Comparison of ENCODE assay signal across 11 cellular contexts in genomic region chr21:45336870-45337269, GRCh38. TPM values are rescaled to one million over a fixed set of nuclear protein-coding genes. Genes with fewer than 3 reads are reported as not detected.
DNase-seq lines count a peak whose midpoint lies in the region; ATAC-seq, FAIRE-seq and TF ChIP-seq lines count a peak whose summit lies in the region.
"Had no signal": no experiment of that assay in that cellular context is flagged by ENCODE, and none has a peak within 500 bp of the region (broad histone marks: within the 10 kb centered on the region; RNA-seq: fewer than 3 reads in every experiment).

No MANE protein-coding gene starts in this region.

- no peak overlapping the region for H3K9ac ChIP-seq in H9 (ENCODE audit: extremely low read depth, insufficient read length, low read length)

- H3K4ac ChIP-seq in H9 (ENCODE audit: low read depth, low read length), result no peak overlapping the region

- H3K27ac Mint-ChIP-seq in H9, result peak overlapping the region in 2 of 3 experiments; percentile 11 to 49; a peak in 3 of 7 replicates
- no peak overlapping the region for H3K27ac Mint-ChIP-seq in chondrocyte (ENCODE audit: unreplicated experiment)
- H3K27ac Mint-ChIP-seq: B cell; T-helper 1 cell treated with Interleukin-12 subunit alpha and Interleukin-12 subunit beta and Interleukin-4 antibody, amounts not matched to agents 30 μg/mL and 1 μg/mL, for 36 hours had no signal

- no peak overlapping the region for H3K56ac ChIP-seq in H9 (ENCODE audit: insufficient read length, low read depth, low read length)

- H3K4me2 ChIP-seq in A549, result no peak overlapping the region
- H3K4me2 ChIP-seq in H9 (ENCODE audit: insufficient read depth, insufficient read length, low read length), result no peak overlapping the region

- H2BK120ac ChIP-seq in H9 (ENCODE audit: low read depth, low read length, poor library complexity, severe bottlenecking), result no peak overlapping the region

- no peak overlapping the region for H3K14ac ChIP-seq in H9 (ENCODE audit: insufficient read depth, low read length)

- H4K8ac ChIP-seq in H9 (replicated peaks; ENCODE audit: insufficient read length, low read depth, low read length), result no peak overlapping the region

- no peak for TF ChIP-seq CTCF in A549 (IDR thresholded peaks at IDR 0.05)
- TF ChIP-seq CTCF in H9 (conservative IDR thresholded peaks at IDR 0.05), result no peak; the same call in 2 of the 3 replicates
- peak; percentile 29 for TF ChIP-seq CTCF in chondrocyte (IDR thresholded peaks at IDR 0.05)

- POLR2A ChIA-PET in A549 (lab: Yijun Ruan, JAX), result no interaction called here

- no peaks in the 10 kb centered on the region for H3K79me2 ChIP-seq in H9 (ENCODE audit: insufficient read depth, low read length)

- H2BK12ac ChIP-seq in H9 (ENCODE audit: insufficient read length, low read depth, low read length), result no peak overlapping the region

- H2AFZ ChIP-seq in H9 (ENCODE audit: low read length), result no peak overlapping the region

- H2BK20ac ChIP-seq in H9 (ENCODE audit: low read depth, low read length, poor library complexity, severe bottlenecking), result no peak overlapping the region

- CTCF ChIA-PET in A549 (lab: Yijun Ruan, JAX), result interaction anchor here (0.9 to 1.0 kb wide), 2 partner anchors 17 to 22 kb away, joined by 3 read pairs; no protein-coding TSS in a partner anchor

- no peaks in the 10 kb centered on the region for H3K23me2 ChIP-seq in H9 (ENCODE audit: insufficient read length, low read depth, low read length, poor library complexity, severe bottlenecking)

- TF ChIP-seq EP300 in A549 (IDR thresholded peaks at IDR 0.05), result no peak

- no peaks in the 10 kb centered on the region for H3K9me3 ChIP-seq in A549
- H3K9me3 ChIP-seq in H9 (ENCODE audit: control insufficient read depth, low read depth, low read length), result no peaks in the 10 kb centered on the region

- H3K27ac ChIP-seq in A549 (peak overlapping the region; percentile 48 to 100; a peak in 5 of 6 replicates), H9 (ENCODE audit: insufficient read length, low read depth, low read length) (no peak overlapping the region)

- H3K36me3 Mint-ChIP-seq in H9 (ENCODE audit: insufficient read depth in 1 of 3, low read depth in 3 of 3) (no peaks in the 10 kb centered on the region), chondrocyte (ENCODE audit: low read depth) (no peaks in the 10 kb centered on the region)

- H3K4me1 ChIP-seq in A549 (peaks cover 41% of the 10 kb centered on the region), H9 (ENCODE audit: insufficient read depth, low read length) (no peaks in the 10 kb centered on the region; the same call in 1 of the 2 replicates)

- DNase-seq in A549 (ENCODE audit: low read depth in 1 of 2, low spot score in 1 of 2), result no peak
- DNase-seq in H9, result peak; percentile 53
- peak; percentile 72 for DNase-seq in chondrocyte (ENCODE audit: low spot score)
- peak; percentile 69 for DNase-seq in medulla oblongata (ENCODE audit: extremely low spot score)
- no peak for DNase-seq in NCI-H1930 (lab: John Stamatoyannopoulos, UW)
- no peak for DNase-seq in NCI-H128 (lab: John Stamatoyannopoulos, UW; ENCODE audit: unreplicated experiment)
- DNase-seq: NCI-H146 had no signal

- peaks cover 20% of the 10 kb centered on the region for H3K27me3 Mint-ChIP-seq in H9 (ENCODE audit: low read depth)
- H3K27me3 Mint-ChIP-seq in chondrocyte (ENCODE audit: low read depth), result no peaks in the 10 kb centered on the region

- H2BK5ac ChIP-seq in H9 (ENCODE audit: insufficient read length, low read length), result no peak overlapping the region

- no peak overlapping the region for H4K91ac ChIP-seq in H9 (ENCODE audit: insufficient read length, low read depth, low read length)

- H3K4me1 Mint-ChIP-seq in H9, result peaks cover 37 to 39% of the 10 kb centered on the region in 2 experiments
- peaks cover 39% of the 10 kb centered on the region for H3K4me1 Mint-ChIP-seq in chondrocyte (ENCODE audit: low read depth)
- H3K4me1 Mint-ChIP-seq: B cell had no signal

- H4K5ac ChIP-seq in H9 (ENCODE audit: insufficient read length, low read depth, low read length), result no peak overlapping the region

- H3K4me3 ChIP-seq in A549, result no peak overlapping the region

- TF ChIP-seq RAD21 in A549 (conservative IDR thresholded peaks at IDR 0.05 in 1 of 2, IDR thresholded peaks at IDR 0.05 in 1 of 2), result no peak

- no peak for FAIRE-seq in A549 (lab: Jason Lieb, UNC)

- no peak overlapping the region for H2BK15ac ChIP-seq in H9 (ENCODE audit: low read depth, low read length)

- H3K4me3 Mint-ChIP-seq in H9 (no peak overlapping the region), chondrocyte (ENCODE audit: unreplicated experiment) (no peak overlapping the region)
- H3K4me3 Mint-ChIP-seq: B cell; T-helper 1 cell treated with Interleukin-12 subunit alpha and Interleukin-12 subunit beta and Interleukin-4 antibody, amounts not matched to agents 30 μg/mL and 1 μg/mL, for 36 hours had no signal

- H4K20me1 ChIP-seq in H9 (ENCODE audit: control insufficient read depth, insufficient read depth, insufficient read length), result no peaks in the 10 kb centered on the region

- no peak for TF ChIP-seq POLR2A in A549 (IDR thresholded peaks at IDR 0.05; ENCODE audit: low read length)

- no peak overlapping the region for H3K23ac ChIP-seq in H9 (ENCODE audit: insufficient read length, low read depth, low read length)

- no peaks in the 10 kb centered on the region for H3K79me1 ChIP-seq in H9 (ENCODE audit: insufficient read depth, low read depth, low read length, poor library complexity, severe bottlenecking)

- no peak overlapping the region for H3T11ph ChIP-seq in H9 (ENCODE audit: low read length)

- H3K18ac ChIP-seq in H9 (ENCODE audit: insufficient read length, low read depth, low read length), result peak overlapping the region; percentile 21

- no peak overlapping the region for H2AK5ac ChIP-seq in H9 (ENCODE audit: insufficient read length, low read length)

- H3K9me3 Mint-ChIP-seq in H9 (peaks cover 4 to 9% of the 10 kb centered on the region in 2 experiments; a peak in 4 of 5 replicates), chondrocyte (ENCODE audit: low read depth) (no peaks in the 10 kb centered on the region)
- H3K9me3 Mint-ChIP-seq: T-helper 1 cell treated with Interleukin-12 subunit alpha and Interleukin-12 subunit beta and Interleukin-4 antibody, amounts not matched to agents 30 μg/mL and 1 μg/mL, for 36 hours had no signal

- 47% methylated on average over 4 of the region's 8 CpGs for WGBS in A549 (ENCODE audit: missing lambda C conversion rate)
- no CpG with 5 or more reads among the region's 8 CpGs for WGBS in H9 (ENCODE audit: extremely low coverage, insufficient read length, low lambda C conversion rate)

- ATAC-seq in A549 (peak; percentile 69 to 74; a peak in 5 of 6 replicates), GM21619 (IDR thresholded peaks at IDR 0.05; ENCODE audit: unreplicated experiment) (no peak), HG03159 (IDR thresholded peaks at IDR 0.05; ENCODE audit: unreplicated experiment) (no peak)

- no peaks in the 10 kb centered on the region for H3K27me3 ChIP-seq in H9 (ENCODE audit: insufficient read depth, low read length)

TF ChIP-seq in A549, 52 proteins besides CTCF, POLR2A, EP300 and RAD21:
- no peak for TF ChIP-seq JUN (IDR thresholded peaks at IDR 0.05)
- TF ChIP-seq MAZ (IDR thresholded peaks at IDR 0.05; ENCODE audit: borderline replicate concordance, low read depth, low read length), result no peak
- TF ChIP-seq NFE2L2 (conservative IDR thresholded peaks at IDR 0.05; ENCODE audit: low read length), result no peak
- no peak for TF ChIP-seq MYC (IDR thresholded peaks at IDR 0.05; ENCODE audit: borderline replicate concordance, low read length)
- TF ChIP-seq, protein P1, sequence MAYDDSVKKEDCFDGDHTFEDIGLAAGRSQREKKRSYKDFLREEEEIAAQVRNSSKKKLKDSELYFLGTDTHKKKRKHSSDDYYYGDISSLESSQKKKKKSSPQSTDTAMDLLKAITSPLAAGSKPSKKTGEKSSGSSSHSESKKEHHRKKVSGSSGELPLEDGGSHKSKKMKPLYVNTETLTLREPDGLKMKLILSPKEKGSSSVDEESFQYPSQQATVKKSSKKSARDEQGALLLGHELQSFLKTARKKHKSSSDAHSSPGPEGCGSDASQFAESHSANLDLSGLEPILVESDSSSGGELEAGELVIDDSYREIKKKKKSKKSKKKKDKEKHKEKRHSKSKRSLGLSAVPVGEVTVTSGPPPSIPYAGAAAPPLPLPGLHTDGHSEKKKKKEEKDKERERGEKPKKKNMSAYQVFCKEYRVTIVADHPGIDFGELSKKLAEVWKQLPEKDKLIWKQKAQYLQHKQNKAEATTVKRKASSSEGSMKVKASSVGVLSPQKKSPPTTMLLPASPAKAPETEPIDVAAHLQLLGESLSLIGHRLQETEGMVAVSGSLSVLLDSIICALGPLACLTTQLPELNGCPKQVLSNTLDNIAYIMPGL (CRISPR knock-in tag; IDR thresholded peaks at IDR 0.05; ENCODE audit: borderline replicate concordance), result no peak

RNA-seq across cellular contexts. Expression of gene POFUT2, which starts 49.2 kb away (rescaled TPM):
- polyA plus RNA-seq in A549 (2011; rRNA removed) (10.5 and 10.7 TPM in 2 replicates), A549 (2017; fragmentation: RNase III; extraction: RNeasy Plus Mini Kit Qiagen cat#74134 plus additional on column Dnase treatment) (14.7 to 16.6 TPM (median 16.1 TPM) in 3 replicates)
- polyA plus RNA-seq in A549 (2012; cell fraction: cytosol; rRNA removed), result 10.3 and 12.3 TPM in 2 replicates
- 53.6 and 61.8 TPM in 2 replicates for polyA plus RNA-seq in A549 (2012; cell fraction: nucleus; rRNA removed)
- polyA minus RNA-seq in A549 (2011; rRNA and poly(A)+ RNA removed), result 6.4 and 11.6 TPM in 2 replicates
- total RNA-seq in H9 (2021) (32.1 and 34.8 TPM in 2 replicates), chondrocyte (59.9 to 73.6 TPM (median 72.4 TPM) in 3 replicates)

Comparison
In these comparisons a context has a peak if more than half of its experiments do, and no peak if none do; other contexts are left out.
1. ATAC-seq: peak in A549 (2 of 2); none in GM21619 (single experiment) and HG03159 (single experiment).
2. DNase-seq: peak in H9 (single experiment), chondrocyte (single experiment) and medulla oblongata (single experiment); none in A549 (0 of 2), NCI-H1930 (0 of 2) and NCI-H128 (single experiment).